17 cellular contexts compared by ENCODE assay signal in genomic region chr1:224621813-224622682, GRCh38. TPM values are rescaled to one million over a fixed set of nuclear protein-coding genes. Genes with fewer than 3 reads are reported as not detected.
A peak's percentile ranks its signal among the peaks of the same experiment; 100 is the strongest.
DNase-seq lines count a peak whose midpoint lies in the region; ATAC-seq and TF ChIP-seq lines count a peak whose summit lies in the region.
"Had no signal": no experiment of that assay in that cellular context is flagged by ENCODE, and none has a peak within 500 bp of the region (broad histone marks: within the 10 kb centered on the region; RNA-seq: fewer than 3 reads in every experiment).

No MANE protein-coding gene starts in this region.

- H2AK9ac ChIP-seq in IMR-90 (replicated peaks; ENCODE audit: low read depth, low read length, poor library complexity): no peak overlapping the region

- peak overlapping the region; percentile 88 for H3K4ac ChIP-seq in IMR-90 (ENCODE audit: low read depth, low read length)

- in situ Hi-C loops in IMR-90 (cut with MboI; ENCODE audit: low sequenced_read_pairs): no loop called here

- no peak overlapping the region for H4K91ac ChIP-seq in IMR-90 (ENCODE audit: insufficient read depth, low read depth, low read length)

- H3K27ac Mint-ChIP-seq in endodermal cell: no peak overlapping the region

- DNase-seq in DMS153 treated with DMSO at 0.1 percent for 48 hours (lab: John Stamatoyannopoulos, UW; ENCODE audit: unreplicated experiment) (peak; percentile 93), IMR-90 (no peak), SHP77 (lab: John Stamatoyannopoulos, UW) (peak; percentile 48 to 63), mucosa of descending colon (peak in 1 of 3 donors; percentile 15), dermis blood vessel endothelial cell (no peak), NCI-H1694 treated with DMSO at 0.1 percent for 48 hours (lab: John Stamatoyannopoulos, UW) (no peak), endodermal cell (no peak)
- DNase-seq: activated CD4-positive, alpha-beta T cell treated with anti-CD3 and anti-CD28 coated beads, Interleukin-2, amount 50 U/mL, for 4 hours; activated naive CD4-positive, alpha-beta T cell treated with Interleukin-2 at 50 U/mL for 16 hours; cerebellar nuclear complex; GOT3; heart left ventricle; NCI-H1105 treated with DMSO at 0.1 percent for 48 hours; nucleus accumbens had no signal

- dilution Hi-C loops in IMR-90 (cut with HindIII; ENCODE audit: low sequenced_read_pairs, unreplicated experiment): no loop called here

- no TSS peak for BruUV-seq in IMR-90 (replicated peaks; lab: Mats Ljungman, UMichigan)

- H3K4me3 Mint-ChIP-seq in endodermal cell: no peak overlapping the region

- H3K27ac ChIP-seq in IMR-90 (ENCODE audit: insufficient read depth, low read length) (no peak overlapping the region), endodermal cell (ENCODE audit: low read depth, low read length) (no peak overlapping the region)
- H3K27ac ChIP-seq: heart left ventricle, right atrium auricular region, VCaP had no signal

- no peak overlapping the region for H4K8ac ChIP-seq in IMR-90 (ENCODE audit: low read depth in 2 of 2, low read length in 2 of 2)

- H3K4me3 ChIP-seq in IMR-90 (ENCODE audit: insufficient read depth, low read depth, low read length) (no peak overlapping the region), mucosa of descending colon (no peak overlapping the region), endodermal cell (ENCODE audit: low read length) (no peak overlapping the region)
- H3K4me3 ChIP-seq: heart left ventricle, right atrium auricular region had no signal

- no peaks in the 10 kb centered on the region for H3K36me3 ChIP-seq in IMR-90 (ENCODE audit: control insufficient read depth, insufficient read depth, low read length)
- H3K36me3 ChIP-seq in mucosa of descending colon (ENCODE audit: low read depth): no peaks in the 10 kb centered on the region
- H3K36me3 ChIP-seq in endodermal cell (ENCODE audit: control insufficient read depth, insufficient read depth, low read length): no peaks in the 10 kb centered on the region
- H3K36me3 ChIP-seq: heart left ventricle, right atrium auricular region had no signal

- H3K9me3 Mint-ChIP-seq in endodermal cell: peaks cover 12% of the 10 kb centered on the region

- peaks cover 20% of the 10 kb centered on the region for H3K4me1 ChIP-seq in IMR-90 (ENCODE audit: control insufficient read depth, insufficient read depth, low read length)
- H3K4me1 ChIP-seq in mucosa of descending colon (ENCODE audit: low read depth): no peaks in the 10 kb centered on the region
- no peaks in the 10 kb centered on the region for H3K4me1 ChIP-seq in endodermal cell (ENCODE audit: control insufficient read depth, insufficient read depth, low read length)

- no peak overlapping the region for H2BK5ac ChIP-seq in IMR-90 (ENCODE audit: low read depth, low read length, poor library complexity, severe bottlenecking)

- peak overlapping the region; percentile 70; the same call in 1 of the 2 replicates for H2BK20ac ChIP-seq in IMR-90 (ENCODE audit: low read depth, low read length)

- H2BK120ac ChIP-seq in IMR-90 (ENCODE audit: low read depth, low read length): peak overlapping the region; percentile 89; the same call in 1 of the 2 replicates

- H3K27me3 ChIP-seq in IMR-90 (ENCODE audit: control insufficient read depth, insufficient read depth, low read length): peaks cover 17% of the 10 kb centered on the region
- peaks cover 33% of the 10 kb centered on the region for H3K27me3 ChIP-seq in endodermal cell (ENCODE audit: control insufficient read depth, insufficient read depth, low read length, poor library complexity, severe bottlenecking)

- no peak for TF ChIP-seq RAD21 in IMR-90 (IDR thresholded peaks at IDR 0.05; ENCODE audit: low read length)

- TF ChIP-seq CTCF in IMR-90 (conservative IDR thresholded peaks at IDR 0.05; ENCODE audit: low read depth, low read length) (no peak), mucosa of descending colon (IDR thresholded peaks at IDR 0.05) (no peak), endodermal cell (conservative IDR thresholded peaks at IDR 0.05) (no peak)

- H2BK15ac ChIP-seq in IMR-90 (ENCODE audit: low read depth, low read length): peak overlapping the region; percentile 57; the same call in 2 of the 3 replicates

- H2AK5ac ChIP-seq in IMR-90 (ENCODE audit: low read depth, low read length): peak overlapping the region; percentile 95; the same call in 1 of the 2 replicates

- H3K23ac ChIP-seq in IMR-90 (ENCODE audit: low read depth, low read length): peak overlapping the region; percentile 41; the same call in 1 of the 2 replicates

- peaks cover 59% of the 10 kb centered on the region for H3K27me3 Mint-ChIP-seq in endodermal cell (ENCODE audit: insufficient read depth)

- no peak overlapping the region for H4K5ac ChIP-seq in IMR-90 (ENCODE audit: low read depth, low read length)

- ATAC-seq in IMR-90 (ENCODE audit: low read depth) (no peak), mucosa of descending colon (peak; percentile 73)
- ATAC-seq: heart left ventricle; stimulated activated effector memory CD8-positive, alpha-beta T cell treated with anti-CD3 and anti-CD28 coated beads, Interleukin-12 subunit alpha, Interleukin-12 subunit beta, amount 100 ng/mL, for 72 hours had no signal

- H3K14ac ChIP-seq in IMR-90 (replicated peaks; ENCODE audit: low read depth, low read length): peak overlapping the region; percentile 5

- peaks cover 15% of the 10 kb centered on the region for H3K36me3 Mint-ChIP-seq in endodermal cell (ENCODE audit: low read depth)

- H3K56ac ChIP-seq in IMR-90 (ENCODE audit: extremely low read depth, insufficient read depth, low read length): no peak overlapping the region

- H3K9me3 ChIP-seq in IMR-90 (ENCODE audit: control insufficient read depth, insufficient read depth, low read length) (no peaks in the 10 kb centered on the region), mucosa of descending colon (no peaks in the 10 kb centered on the region), endodermal cell (ENCODE audit: control insufficient read depth, low read length) (peaks cover 15% of the 10 kb centered on the region)
- H3K9me3 ChIP-seq: right atrium auricular region had no signal

- WGBS in IMR-90 (ENCODE audit: extremely low coverage in 2 of 2, insufficient read length in 1 of 2), 2 experiments: no CpG with 5 or more reads among the region's 7 CpGs
- 89 to 100% methylated on average over 3 to 7 of the region's 7 CpGs for WGBS in endodermal cell (ENCODE audit: insufficient coverage in 1 of 2, insufficient read length in 1 of 2), 2 experiments

- intact Hi-C loops in IMR-90 (cut with micrococcal nuclease) (no loop called here), mucosa of descending colon (cut with DNase I, micrococcal nuclease) (no loop called here)

- H3K9ac ChIP-seq in IMR-90 (ENCODE audit: low read depth, low read length) (no peak overlapping the region), endodermal cell (ENCODE audit: extremely low read depth, low read length, poor library complexity, severe bottlenecking) (no peak overlapping the region)

- no peak overlapping the region for H2AFZ ChIP-seq in IMR-90 (replicated peaks; ENCODE audit: low read length, poor library complexity)

- CTCF ChIA-PET in IMR-90 (lab: Yijun Ruan, JAX): no interaction called here

- POLR2A ChIA-PET in IMR-90 (lab: Charles Lee; ENCODE audit: unreplicated experiment): interaction anchor here (0.8 kb wide), 1 partner anchor 15 kb away, joined by 3 read pairs; no protein-coding TSS in a partner anchor

- TF ChIP-seq POLR2A in IMR-90 (IDR thresholded peaks at IDR 0.05; ENCODE audit: low read depth, low read length): no peak

- peaks cover 28% of the 10 kb centered on the region for H3K9me1 ChIP-seq in IMR-90 (ENCODE audit: insufficient read depth, low read length)

- H3K18ac ChIP-seq in IMR-90 (ENCODE audit: low read depth, low read length): no peak overlapping the region

- H3K4me2 ChIP-seq in IMR-90 (ENCODE audit: low read depth, low read length): no peak overlapping the region

- peaks cover 3% of the 10 kb centered on the region; the same call in 1 of the 2 replicates for H4K20me1 ChIP-seq in IMR-90 (ENCODE audit: insufficient read depth, low read length)

- peaks cover 0 to 48% of the 10 kb centered on the region in 2 experiments; a peak in 2 of 4 replicates for H3K79me1 ChIP-seq in IMR-90 (ENCODE audit: low read depth in 1 of 2, low read length in 2 of 2)

- H3K4me1 Mint-ChIP-seq in endodermal cell: peaks cover 28% of the 10 kb centered on the region

TF ChIP-seq in IMR-90, 13 proteins besides CTCF, POLR2A, EP300 and RAD21:
- TF ChIP-seq CEBPB (IDR thresholded peaks at IDR 0.05; ENCODE audit: low read depth, low read length) (0 out of 2 replicates have a peak, but pooled peaks have one; percentile 4), NFE2L2 (IDR thresholded peaks at IDR 0.05; ENCODE audit: low read depth, low read length) (no peak)

RNA-seq across cellular contexts. Expression of gene CNIH3, which starts 5.9 kb away (rescaled TPM):
- 2.0 and 3.1 TPM in 2 replicates for total RNA-seq in IMR-90 (2012; rRNA removed)
- 2.9 and 3.1 TPM in 2 replicates for polyA plus RNA-seq in IMR-90 (2012; rRNA removed)
- 2.1 and 2.2 TPM in 2 replicates for polyA plus RNA-seq in IMR-90 (2012; cell fraction: cytosol; rRNA removed)
- 1.9 and 4.7 TPM in 2 replicates for polyA plus RNA-seq in IMR-90 (2012; cell fraction: nucleus; rRNA removed; ENCODE audit: low replicate concordance)
- total RNA-seq in mucosa of descending colon: 1 to 10 TPM; 1.0 to 2.5 (median 1.1) TPM
- 1.1 and 1.4 TPM in 2 replicates for total RNA-seq in dermis blood vessel endothelial cell
- 1 to 10 TPM; 4.5 to 6.6 TPM for total RNA-seq in endodermal cell
- 2.8 TPM for polyA plus RNA-seq in endodermal cell (2013, experiment 1 of 2)
- 2.8 TPM for polyA plus RNA-seq in endodermal cell (2013, experiment 2 of 2)

Comparison
In these comparisons a context has a peak if more than half of its experiments do, and no peak if none do; other contexts are left out.
1. DNase-seq: peak in DMS153 treated with DMSO at 0.1 percent for 48 hours (single experiment) and SHP77 (2 of 2); none in IMR-90 (single experiment), dermis blood vessel endothelial cell (single experiment), NCI-H1694 treated with DMSO at 0.1 percent for 48 hours (single experiment) and endodermal cell (single experiment).